14 cellular contexts compared by ENCODE assay signal in genomic region chrX:10085223-10085622, GRCh38.
DNase-seq lines count a peak whose midpoint lies in the region; ATAC-seq lines count a peak whose summit lies in the region.
"Had no signal": no experiment of that assay in that cellular context is flagged by ENCODE, and none has a peak within 500 bp of the region (broad histone marks: within the 10 kb centered on the region; RNA-seq: fewer than 3 reads in every experiment).

No MANE protein-coding gene starts in this region.

- H3K27ac Mint-ChIP-seq in activated naive CD4-positive, alpha-beta T cell treated with anti-CD3 and anti-CD28 coated beads, Interleukin-2, amount 50 U/mL, for 24 hours = no peak overlapping the region
- peak overlapping the region; percentile 71 for H3K27ac Mint-ChIP-seq in activated naive CD8-positive, alpha-beta T cell treated with anti-CD3 and anti-CD28 coated beads, Interleukin-2, amount 10 ng/mL, durations not matched to agents 7 days and 5 days
- H3K27ac Mint-ChIP-seq: GM23338, WTC11 had no signal

- H3K27me3 Mint-ChIP-seq in activated naive CD4-positive, alpha-beta T cell treated with anti-CD3 and anti-CD28 coated beads, Interleukin-2, amount 50 U/mL, for 24 hours = no peaks in the 10 kb centered on the region
- no peaks in the 10 kb centered on the region for H3K27me3 Mint-ChIP-seq in activated naive CD8-positive, alpha-beta T cell treated with anti-CD3 and anti-CD28 coated beads, Interleukin-2, amount 10 ng/mL, durations not matched to agents 7 days and 5 days

- peak; percentile 68 for ATAC-seq in HG03469 (IDR thresholded peaks at IDR 0.05; ENCODE audit: unreplicated experiment)
- peak; percentile 77 for ATAC-seq in activated naive CD8-positive, alpha-beta T cell treated with anti-CD3 and anti-CD28 coated beads, Interleukin-2, amount 10 ng/mL, durations not matched to agents 7 days and 5 days (ENCODE audit: low read depth)
- ATAC-seq in stimulated activated naive CD8-positive, alpha-beta T cell treated with anti-CD3 and anti-CD28 coated beads, Interleukin-15, Interleukin-2, amounts not matched to agents 100 U/mL and 50 U/mL, for 24 hours = peak; percentile 54
- ATAC-seq: GM23338, left lobe of liver, psoas muscle, WTC11 had no signal

- POLR2A ChIA-PET in activated naive CD8-positive, alpha-beta T cell treated with anti-CD3 and anti-CD28 coated beads, Interleukin-2, amount 10 ng/mL, durations not matched to agents 7 days and 5 days (lab: Charles Lee) = interaction anchor here (0.6 to 1.8 kb wide), 4 partner anchors 11 to 258 kb away, joined by 3 to 10 read pairs (median 6); no protein-coding TSS in a partner anchor

- peak overlapping the region; percentile 33 for H3K4me3 Mint-ChIP-seq in activated naive CD4-positive, alpha-beta T cell treated with anti-CD3 and anti-CD28 coated beads, Interleukin-2, amount 50 U/mL, for 24 hours
- peak overlapping the region; percentile 39 for H3K4me3 Mint-ChIP-seq in activated naive CD8-positive, alpha-beta T cell treated with anti-CD3 and anti-CD28 coated beads, Interleukin-2, amount 10 ng/mL, durations not matched to agents 7 days and 5 days
- H3K4me3 Mint-ChIP-seq: GM23338, WTC11 had no signal

- no peaks in the 10 kb centered on the region for H3K9me3 Mint-ChIP-seq in activated naive CD4-positive, alpha-beta T cell treated with anti-CD3 and anti-CD28 coated beads, Interleukin-2, amount 50 U/mL, for 24 hours
- no peaks in the 10 kb centered on the region for H3K9me3 Mint-ChIP-seq in activated naive CD8-positive, alpha-beta T cell treated with anti-CD3 and anti-CD28 coated beads, Interleukin-2, amount 10 ng/mL, durations not matched to agents 7 days and 5 days
- H3K9me3 Mint-ChIP-seq: GM23338, WTC11 had no signal

- H3K36me3 Mint-ChIP-seq in activated naive CD4-positive, alpha-beta T cell treated with anti-CD3 and anti-CD28 coated beads, Interleukin-2, amount 50 U/mL, for 24 hours = peaks cover 2% of the 10 kb centered on the region
- peaks cover 13% of the 10 kb centered on the region for H3K36me3 Mint-ChIP-seq in activated naive CD8-positive, alpha-beta T cell treated with anti-CD3 and anti-CD28 coated beads, Interleukin-2, amount 10 ng/mL, durations not matched to agents 7 days and 5 days

- DNase-seq in activated naive CD4-positive, alpha-beta T cell (lab: John Stamatoyannopoulos, UW) = no peak
- no peak for DNase-seq in activated naive CD8-positive, alpha-beta T cell treated with anti-CD3 and anti-CD28 coated beads, Interleukin-2, amount 10 ng/mL, durations not matched to agents 7 days and 5 days
- DNase-seq in stimulated activated naive CD8-positive, alpha-beta T cell treated with anti-CD3 and anti-CD28 coated beads, Interleukin-15, Interleukin-2, amounts not matched to agents 100 U/mL and 50 U/mL, for 24 hours = no peak
- DNase-seq in COLO668 (lab: John Stamatoyannopoulos, UW; ENCODE audit: unreplicated experiment) (no peak), hippocampal formation (lab: John Stamatoyannopoulos, UW) (no peak), NCI-H1092 (lab: John Stamatoyannopoulos, UW) (no peak)
- DNase-seq: aorta, NCI-H1436, psoas muscle had no signal

- H3K4me1 Mint-ChIP-seq in activated naive CD4-positive, alpha-beta T cell treated with anti-CD3 and anti-CD28 coated beads, Interleukin-2, amount 50 U/mL, for 24 hours = peaks cover 42% of the 10 kb centered on the region
- peaks cover 18% of the 10 kb centered on the region for H3K4me1 Mint-ChIP-seq in activated naive CD8-positive, alpha-beta T cell treated with anti-CD3 and anti-CD28 coated beads, Interleukin-2, amount 10 ng/mL, durations not matched to agents 7 days and 5 days
